ENCODE assay signal across 22 cellular contexts in genomic region chr4:92241094-92241493, GRCh38.
DNase-seq lines count a peak whose midpoint lies in the region; ATAC-seq, FAIRE-seq and TF ChIP-seq lines count a peak whose summit lies in the region.
"Had no signal": no experiment of that assay in that cellular context is flagged by ENCODE, and none has a peak within 500 bp of the region (broad histone marks: within the 10 kb centered on the region; RNA-seq: fewer than 3 reads in every experiment).

No MANE protein-coding gene starts in this region.

- H3K4me1 ChIP-seq in HEK293 (ENCODE audit: control insufficient read depth, insufficient read depth, low read length) (no peaks in the 10 kb centered on the region), keratinocyte (ENCODE audit: control insufficient read depth, extremely low read depth, insufficient read depth, low read length) (peaks cover 3% of the 10 kb centered on the region)

- H3K9me3 ChIP-seq in HEK293 (ENCODE audit: control insufficient read depth, insufficient read depth, low read depth, low read length) (no peaks in the 10 kb centered on the region), keratinocyte (ENCODE audit: control insufficient read depth, low read depth, low read length) (peaks cover 3% of the 10 kb centered on the region)

- no peak overlapping the region for H3K27ac Mint-ChIP-seq in progenitor cell of endocrine pancreas
- H3K27ac Mint-ChIP-seq: CD4-positive, alpha-beta T cell; GM23338; HFFc6 had no signal

- H3K9me3 Mint-ChIP-seq in progenitor cell of endocrine pancreas (ENCODE audit: low read depth): peaks cover 6% of the 10 kb centered on the region

- H3K27ac ChIP-seq in HEK293 (ENCODE audit: extremely low read depth, low read depth, low read length) (no peak overlapping the region), keratinocyte (ENCODE audit: control insufficient read depth, insufficient read depth, low read length) (no peak overlapping the region)
- H3K27ac ChIP-seq: C4-2B, HL-60 had no signal

- peaks cover 2% of the 10 kb centered on the region for H3K36me3 Mint-ChIP-seq in progenitor cell of endocrine pancreas (ENCODE audit: insufficient read depth)

- DNase-seq in NCI-H69 (lab: John Stamatoyannopoulos, UW) (peak; percentile 64), bronchial epithelial cell (ENCODE audit: low read depth) (peak; percentile 20), keratinocyte (ENCODE audit: low read depth, low spot score) (no peak), anterior cingulate cortex (lab: John Stamatoyannopoulos, UW) (no peak), progenitor cell of endocrine pancreas (ENCODE audit: low spot score, unreplicated experiment) (no peak)
- DNase-seq: AML-193; CD4-positive, alpha-beta T cell; DMS153; DMS79; GDM1; HCEC 1CT; HFFc6; IMR-90 had no signal

- no peak for TF ChIP-seq CTCF in HEK293 (tag by site-specific recombination; IDR thresholded peaks at IDR 0.05)
- no peak for TF ChIP-seq CTCF in bronchial epithelial cell (IDR thresholded peaks at IDR 0.05; ENCODE audit: insufficient read depth, low read length, severe bottlenecking)
- TF ChIP-seq CTCF in keratinocyte (optimal IDR thresholded peaks at IDR 0.05 in 1 of 3, IDR thresholded peaks at IDR 0.05 in 1 of 3, conservative IDR thresholded peaks at IDR 0.05 in 1 of 3; ENCODE audit: extremely low read depth in 1 of 3, insufficient read depth in 2 of 3, low read length in 3 of 3): no peak
- no peak for TF ChIP-seq CTCF in progenitor cell of endocrine pancreas (IDR thresholded peaks at IDR 0.05; ENCODE audit: unreplicated experiment)

- ATAC-seq in GM18870 (IDR thresholded peaks at IDR 0.05; ENCODE audit: unreplicated experiment): no peak
- ATAC-seq: GM23338 had no signal

- no peaks in the 10 kb centered on the region for H4K20me1 ChIP-seq in keratinocyte (ENCODE audit: control insufficient read depth, extremely low read depth, insufficient read depth, low read length)

- CTCF ChIA-PET in HEK293 (lab: Yijun Ruan, JAX): interaction anchor here (0.6 kb wide), 1 partner anchor 26 kb away, joined by 3 read pairs; no protein-coding TSS in a partner anchor

- no peak for FAIRE-seq in bronchial epithelial cell (lab: Jason Lieb, UNC)
- no peak for FAIRE-seq in keratinocyte (lab: Jason Lieb, UNC)
- FAIRE-seq: A204.1, GM12892, GM18507, H54 had no signal

- H3K4me3 Mint-ChIP-seq in progenitor cell of endocrine pancreas (ENCODE audit: low read depth): no peak overlapping the region
- H3K4me3 Mint-ChIP-seq: CD4-positive, alpha-beta T cell; GM23338; HFFc6 had no signal

- H3K27me3 Mint-ChIP-seq in progenitor cell of endocrine pancreas: no peaks in the 10 kb centered on the region
- H3K27me3 Mint-ChIP-seq: CD4-positive, alpha-beta T cell had no signal

- no peak overlapping the region for H3K4me3 ChIP-seq in HEK293 (ENCODE audit: low read depth, low read length)
- H3K4me3 ChIP-seq in bronchial epithelial cell (ENCODE audit: low read depth, low read length): no peak overlapping the region
- no peak overlapping the region for H3K4me3 ChIP-seq in keratinocyte (ENCODE audit: control insufficient read depth in 2 of 3, extremely low read depth in 1 of 3, insufficient read depth in 2 of 3, low read depth in 1 of 3, low read length in 3 of 3)
- H3K4me3 ChIP-seq: GM23338 had no signal

- H2AFZ ChIP-seq in keratinocyte (ENCODE audit: control insufficient read depth, low read length): peak overlapping the region; percentile 10
- H2AFZ ChIP-seq: GM23338 had no signal

- POLR2A ChIA-PET in HEK293 (lab: Yijun Ruan, JAX): no interaction called here

- H3K36me3 ChIP-seq in HEK293 (ENCODE audit: control insufficient read depth in 2 of 2, insufficient read depth in 1 of 2, low read length in 2 of 2) (no peaks in the 10 kb centered on the region), bronchial epithelial cell (ENCODE audit: control insufficient read depth, insufficient read depth, low read length) (no peaks in the 10 kb centered on the region), keratinocyte (ENCODE audit: control insufficient read depth in 2 of 2, extremely low read depth in 1 of 2, insufficient read depth in 2 of 2, low read length in 2 of 2) (no peaks in the 10 kb centered on the region)

- no peak overlapping the region for H3K4me2 ChIP-seq in keratinocyte (ENCODE audit: control insufficient read depth, extremely low read depth, insufficient read depth, low read depth, low read length)
- H3K4me2 ChIP-seq: GM23338 had no signal

- no peak overlapping the region for H3K9ac ChIP-seq in keratinocyte (ENCODE audit: control insufficient read depth, extremely low read depth, insufficient read depth, low read length)

- no peaks in the 10 kb centered on the region for H3K79me2 ChIP-seq in keratinocyte (ENCODE audit: control insufficient read depth, insufficient read depth, low read length)

- H3K27me3 ChIP-seq in bronchial epithelial cell (ENCODE audit: control insufficient read depth, insufficient read depth, low read length): no peaks in the 10 kb centered on the region
- no peaks in the 10 kb centered on the region for H3K27me3 ChIP-seq in keratinocyte (ENCODE audit: control insufficient read depth, extremely low read depth, insufficient read depth, low read length)

- dilution Hi-C loops in keratinocyte (cut with MboI; ENCODE audit: extremely low pct_ligation_motif_present, low sequenced_read_pairs): no loop called here

- no peaks in the 10 kb centered on the region for H3K9me1 ChIP-seq in keratinocyte (ENCODE audit: control insufficient read depth, extremely low read depth, insufficient read depth, low read length)

- peaks cover 6% of the 10 kb centered on the region for H3K4me1 Mint-ChIP-seq in progenitor cell of endocrine pancreas (ENCODE audit: low read depth)

TF ChIP-seq in HEK293, 187 proteins besides CTCF, POLR2A, EP300 and RAD21 (continues in another document):
- TF ChIP-seq ZNF394 (tag by site-specific recombination; IDR thresholded peaks at IDR 0.05; ENCODE audit: borderline replicate concordance): peak; percentile 68; the same call in 1 of the 2 replicates
- peak; percentile 9; the same call in 1 of the 2 replicates for TF ChIP-seq ZNF140 (tag by site-specific recombination; IDR thresholded peaks at IDR 0.05)
- TF ChIP-seq ZNF518A (tag by site-specific recombination; conservative IDR thresholded peaks at IDR 0.05; ENCODE audit: low read depth): peak; percentile 58
- peak; percentile 50; the same call in 1 of the 2 replicates for TF ChIP-seq ZNF555 (tag by site-specific recombination; conservative IDR thresholded peaks at IDR 0.05)
- TF ChIP-seq ZNF202 (tag by site-specific recombination; IDR thresholded peaks at IDR 0.05; ENCODE audit: borderline replicate concordance): peak; percentile 58; the same call in 1 of the 2 replicates
- TF ChIP-seq ZBTB8A (tag by site-specific recombination; IDR thresholded peaks at IDR 0.05): 0 out of 2 replicates have a peak, but pooled peaks have one; percentile 27
- TF ChIP-seq KLF10 (tag by site-specific recombination; IDR thresholded peaks at IDR 0.05): no peak

Comparison
In these comparisons a context has a peak if more than half of its experiments do, and no peak if none do; other contexts are left out.
1. DNase-seq: peak in NCI-H69 (single experiment) and bronchial epithelial cell (single experiment); none in keratinocyte (single experiment), anterior cingulate cortex (0 of 58) and progenitor cell of endocrine pancreas (single experiment).